Comparison of ENCODE assay signal across 8 cellular contexts in genomic region chr10:80504158-80504811, GRCh38. TPM values are rescaled to one million over a fixed set of nuclear protein-coding genes. Genes with fewer than 3 reads are reported as not detected.
DNase-seq lines count a peak whose midpoint lies in the region; TF ChIP-seq lines count a peak whose summit lies in the region.

No MANE protein-coding gene starts in this region.

- H3K4me3 ChIP-seq in spleen, result peak overlapping the region in 1 of 8 donors; percentile 29
- no peak overlapping the region for H3K4me3 ChIP-seq in GM23248

- H4K20me1 ChIP-seq in GM23248 (ENCODE audit: insufficient read depth), result no peaks in the 10 kb centered on the region

- in situ Hi-C loops in GM23248 (cut with MboI), result loop anchor here (5.0 kb wide), 1 partner anchor 57 kb away; no protein-coding TSS in a partner anchor

- peaks cover 44% of the 10 kb centered on the region for H3K79me2 ChIP-seq in GM23248 (ENCODE audit: insufficient read depth)

- TF ChIP-seq POLR2A in spleen (IDR thresholded peaks at IDR 0.05), result no peak

- peaks cover 24% of the 10 kb centered on the region for H3F3A ChIP-seq in GM23248 (ENCODE audit: insufficient read depth)

- no peak overlapping the region for H3K9ac ChIP-seq in GM23248

- H3K4me2 ChIP-seq in GM23248 (ENCODE audit: unreplicated experiment), result no peak overlapping the region

- DNase-seq in Kasumi-1 (lab: John Stamatoyannopoulos, UW), result peak; percentile 58 to 65
- no peak for DNase-seq in activated T-helper 1 cell treated with anti-CD3 and anti-CD28 coated beads, Interleukin-12 subunit alpha, Interleukin-12 subunit beta, Interleukin-2, Interleukin-4 antibody, amounts not matched to agents 30 ng/mL and 10 ng/mL and 1 ng/mL, durations not matched to agents 14 hours and 24 hours and 36 hours (ENCODE audit: low spot score)
- DNase-seq in iPS-NIHi11 (ENCODE audit: low spot score), result peak; percentile 78
- peak; percentile 73 for DNase-seq in spleen
- no peak for DNase-seq in pons (ENCODE audit: low spot score)
- DNase-seq in NCI-H1092 (lab: John Stamatoyannopoulos, UW), result no peak
- DNase-seq in NCI-H82 treated with DMSO at 0.1 percent for 48 hours (lab: John Stamatoyannopoulos, UW; ENCODE audit: unreplicated experiment), result no peak
- no peak for DNase-seq in GM23248

- peak overlapping the region; percentile 86 for H3K27ac Mint-ChIP-seq in activated T-helper 1 cell treated with anti-CD3 and anti-CD28 coated beads, Interleukin-12 subunit alpha, Interleukin-12 subunit beta, Interleukin-2, Interleukin-4 antibody, amounts not matched to agents 30 ng/mL and 10 ng/mL and 1 ng/mL, durations not matched to agents 14 hours and 24 hours and 36 hours

- peaks cover 36% of the 10 kb centered on the region for H3K36me3 Mint-ChIP-seq in activated T-helper 1 cell treated with anti-CD3 and anti-CD28 coated beads, Interleukin-12 subunit alpha, Interleukin-12 subunit beta, Interleukin-2, Interleukin-4 antibody, amounts not matched to agents 30 ng/mL and 10 ng/mL and 1 ng/mL, durations not matched to agents 14 hours and 24 hours and 36 hours (ENCODE audit: low read depth)

- TF ChIP-seq CTCF in spleen (IDR thresholded peaks at IDR 0.05 in 8 of 11, conservative IDR thresholded peaks at IDR 0.05 in 3 of 11), result no peak

- H3K9me2 ChIP-seq in GM23248 (ENCODE audit: insufficient read depth), result no peaks in the 10 kb centered on the region

- H3K4me1 Mint-ChIP-seq in activated T-helper 1 cell treated with anti-CD3 and anti-CD28 coated beads, Interleukin-12 subunit alpha, Interleukin-12 subunit beta, Interleukin-2, Interleukin-4 antibody, amounts not matched to agents 30 ng/mL and 10 ng/mL and 1 ng/mL, durations not matched to agents 14 hours and 24 hours and 36 hours (ENCODE audit: low read depth), result peaks cover 67% of the 10 kb centered on the region

- H3K4me1 ChIP-seq in spleen (peaks cover 59 to 100% (median 86%) of the 10 kb centered on the region in 6 donors), GM23248 (ENCODE audit: insufficient read depth) (peaks cover 30% of the 10 kb centered on the region)

- WGBS in spleen, 5 donors, result 44 to 56% (median 48%) methylated on average over 7 of the region's 7 CpGs
- WGBS in GM23248 (ENCODE audit: low coverage in 1 of 2, low lambda C conversion rate in 2 of 2, missing lambda C conversion rate in 2 of 2), 2 experiments, result 89 to 90% methylated on average over 7 of the region's 7 CpGs

- no peak overlapping the region for H2AFZ ChIP-seq in GM23248

- no peak overlapping the region for H3K4me3 Mint-ChIP-seq in activated T-helper 1 cell treated with anti-CD3 and anti-CD28 coated beads, Interleukin-12 subunit alpha, Interleukin-12 subunit beta, Interleukin-2, Interleukin-4 antibody, amounts not matched to agents 30 ng/mL and 10 ng/mL and 1 ng/mL, durations not matched to agents 14 hours and 24 hours and 36 hours

- no peaks in the 10 kb centered on the region for H3K27me3 Mint-ChIP-seq in activated T-helper 1 cell treated with anti-CD3 and anti-CD28 coated beads, Interleukin-12 subunit alpha, Interleukin-12 subunit beta, Interleukin-2, Interleukin-4 antibody, amounts not matched to agents 30 ng/mL and 10 ng/mL and 1 ng/mL, durations not matched to agents 14 hours and 24 hours and 36 hours (ENCODE audit: insufficient read depth)

- no peaks in the 10 kb centered on the region for H3K9me3 Mint-ChIP-seq in activated T-helper 1 cell treated with anti-CD3 and anti-CD28 coated beads, Interleukin-12 subunit alpha, Interleukin-12 subunit beta, Interleukin-2, Interleukin-4 antibody, amounts not matched to agents 30 ng/mL and 10 ng/mL and 1 ng/mL, durations not matched to agents 14 hours and 24 hours and 36 hours

- no peaks in the 10 kb centered on the region for H3K9me3 ChIP-seq in spleen
- H3K9me3 ChIP-seq in GM23248 (ENCODE audit: low read depth), result no peaks in the 10 kb centered on the region

- no peaks in the 10 kb centered on the region for H3K27me3 ChIP-seq in spleen (replicated peaks in 1 of 7)
- no peaks in the 10 kb centered on the region for H3K27me3 ChIP-seq in GM23248 (replicated peaks; ENCODE audit: insufficient read depth)

- peaks cover 0 to 50% (median 18%) of the 10 kb centered on the region in 6 donors for H3K36me3 ChIP-seq in spleen
- no peaks in the 10 kb centered on the region for H3K36me3 ChIP-seq in GM23248 (ENCODE audit: low read depth)

- H3K27ac ChIP-seq in spleen (peak overlapping the region; percentile 24 to 96 (median 84)), GM23248 (no peak overlapping the region)

- intact Hi-C loops in activated T-helper 1 cell treated with anti-CD3 and anti-CD28 coated beads, Interleukin-12 subunit alpha, Interleukin-12 subunit beta, Interleukin-2, Interleukin-4 antibody, amounts not matched to agents 30 ng/mL and 10 ng/mL and 1 ng/mL, durations not matched to agents 14 hours and 24 hours and 36 hours (cut with micrococcal nuclease), result loop anchor here (2.0 kb wide), 1 partner anchor 51 kb away; no protein-coding TSS in a partner anchor
- intact Hi-C loops in spleen (cut with DNase I; ENCODE audit: low total_unique reads), result loop anchor here (5.0 to 10.0 kb wide), 3 partner anchors 42 to 119 kb away; no protein-coding TSS in a partner anchor

RNA-seq across cellular contexts. Expression of gene SH2D4B, which starts 33.4 kb away (rescaled TPM):
- total RNA-seq in activated T-helper 1 cell treated with anti-CD3 and anti-CD28 coated beads, Interleukin-12 subunit alpha, Interleukin-12 subunit beta, Interleukin-2, Interleukin-4 antibody, amounts not matched to agents 30 ng/mL and 10 ng/mL and 1 ng/mL, durations not matched to agents 14 hours and 24 hours and 36 hours, result 0.18 and 0.20 TPM in 2 replicates
- under 1 TPM in 5 of 7 donors, not detected in 2; 0.11 to 0.46 (median 0.21) TPM for total RNA-seq in spleen
- polyA plus RNA-seq in spleen (under 1 TPM; 0.08 to 0.11 (median 0.10) TPM), GM23248 (2016; fragmentation: Nextera tagmentation; extraction: Ambion mirVana) (not detected in 2 replicates)
- total RNA-seq in GM23248 (2014; rRNA removed; shearing (Covaris generic)), result not detected in 2 replicates

RNA-seq across cellular contexts. Expression of gene TSPAN14, which starts 50.2 kb away (rescaled TPM):
- 75.4 and 81.9 TPM in 2 replicates for total RNA-seq in activated T-helper 1 cell treated with anti-CD3 and anti-CD28 coated beads, Interleukin-12 subunit alpha, Interleukin-12 subunit beta, Interleukin-2, Interleukin-4 antibody, amounts not matched to agents 30 ng/mL and 10 ng/mL and 1 ng/mL, durations not matched to agents 14 hours and 24 hours and 36 hours
- total RNA-seq in spleen, result 100 to 1,000 TPM in 6 of 7 donors, 10 to 100 TPM in 1; 81.3 to 172 (median 129) TPM
- polyA plus RNA-seq in spleen, result 10 to 100 TPM; 13.3 to 32.5 (median 24.6) TPM
- total RNA-seq in GM23248 (2014; rRNA removed; shearing (Covaris generic)), result 14.1 and 16.1 TPM in 2 replicates
- polyA plus RNA-seq in GM23248 (2016; fragmentation: Nextera tagmentation; extraction: Ambion mirVana), result 22.9 and 23.7 TPM in 2 replicates

Comparison
In these comparisons a context has a peak if more than half of its experiments do, and no peak if none do; other contexts are left out.
1. DNase-seq: peak in Kasumi-1 (2 of 2), iPS-NIHi11 (single experiment) and spleen (single experiment); none in activated T-helper 1 cell treated with anti-CD3 and anti-CD28 coated beads, Interleukin-12 subunit alpha, Interleukin-12 subunit beta, Interleukin-2, Interleukin-4 antibody, amounts not matched to agents 30 ng/mL and 10 ng/mL and 1 ng/mL, durations not matched to agents 14 hours and 24 hours and 36 hours (single experiment), pons (single experiment), NCI-H1092 (single experiment), NCI-H82 treated with DMSO at 0.1 percent for 48 hours (single experiment) and GM23248 (single experiment).